ENCODE assay signal across 13 cellular contexts in the genomic region with DNA sequence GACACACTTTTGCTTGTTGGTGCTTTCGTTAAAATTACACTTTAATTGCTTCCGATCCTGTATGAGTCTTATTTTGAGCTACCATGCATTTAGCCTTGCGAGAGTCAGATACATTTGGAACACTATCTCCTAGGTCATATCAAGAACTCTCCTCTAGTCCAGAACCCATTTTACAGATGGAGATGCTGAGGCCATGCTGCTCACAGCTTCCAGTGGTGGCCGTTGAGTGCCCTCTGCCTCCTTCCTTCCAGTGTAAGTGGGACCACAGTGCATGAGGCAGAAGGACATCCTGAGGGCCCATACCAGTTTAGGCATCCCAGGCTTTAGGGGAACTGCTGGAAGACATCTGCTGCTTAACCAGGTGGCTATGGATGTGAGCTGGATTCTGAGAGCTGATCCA. TPM values are rescaled to one million over a fixed set of nuclear protein-coding genes. Genes with fewer than 3 reads are reported as not detected.
DNase-seq lines count a peak whose midpoint lies in the region; FAIRE-seq and TF ChIP-seq lines count a peak whose summit lies in the region.
"Had no signal": no experiment of that assay in that cellular context is flagged by ENCODE, and none has a peak within 500 bp of the region (broad histone marks: within the 10 kb centered on the region; RNA-seq: fewer than 3 reads in every experiment).

No MANE protein-coding gene starts in this region.

- no peak overlapping the region for H3K27ac ChIP-seq in endodermal cell (ENCODE audit: low read depth, low read length)

- peaks cover 32% of the 10 kb centered on the region for H3K27me3 ChIP-seq in endodermal cell (ENCODE audit: control insufficient read depth, insufficient read depth, low read length, poor library complexity, severe bottlenecking)

- no peak for TF ChIP-seq CTCF in endodermal cell (conservative IDR thresholded peaks at IDR 0.05)

- peaks cover 12% of the 10 kb centered on the region for H3K36me3 ChIP-seq in endodermal cell (ENCODE audit: control insufficient read depth, insufficient read depth, low read length)

- H3K9me3 Mint-ChIP-seq in endodermal cell: no peaks in the 10 kb centered on the region
- H3K9me3 Mint-ChIP-seq: CD4-positive, alpha-beta T cell; IgD-negative memory B cell had no signal

- H3K4me3 Mint-ChIP-seq in endodermal cell: no peak overlapping the region
- H3K4me3 Mint-ChIP-seq: CD4-positive, alpha-beta T cell; IgD-negative memory B cell had no signal

- peaks cover 11% of the 10 kb centered on the region for H3K4me1 Mint-ChIP-seq in endodermal cell

- peaks cover 12% of the 10 kb centered on the region for H3K36me3 Mint-ChIP-seq in endodermal cell (ENCODE audit: low read depth)

- no peak overlapping the region for H3K27ac Mint-ChIP-seq in endodermal cell
- H3K27ac Mint-ChIP-seq: CD4-positive, alpha-beta T cell had no signal

- no peaks in the 10 kb centered on the region for H3K4me1 ChIP-seq in endodermal cell (ENCODE audit: control insufficient read depth, insufficient read depth, low read length)

- H3K27me3 Mint-ChIP-seq in endodermal cell (ENCODE audit: insufficient read depth): peaks cover 35% of the 10 kb centered on the region
- H3K27me3 Mint-ChIP-seq: CD4-positive, alpha-beta T cell; IgD-negative memory B cell had no signal

- DNase-seq in D341Med (ENCODE audit: low spot score) (peak; percentile 2), endodermal cell (peak; percentile 13), GM19239 (ENCODE audit: insufficient read length, low spot score) (no peak), retina (no peak)
- peak; percentile 35 for DNase-seq in activated CD8-positive, alpha-beta memory T cell treated with anti-CD3 and anti-CD28 coated beads, Interleukin-2, amount 50 U/mL, for 48 hours
- DNase-seq: AML-193; CD4-positive, alpha-beta T cell; DMS79; NCI-H2081 treated with DMSO at 0.1 percent for 48 hours; SIG-M5 had no signal

- no peaks in the 10 kb centered on the region for H3K9me3 ChIP-seq in endodermal cell (ENCODE audit: control insufficient read depth, low read length)

- no peak for FAIRE-seq in GM19239 (lab: Jason Lieb, UNC)
- FAIRE-seq: GM12878, GM18507 had no signal

- H3K9ac ChIP-seq in endodermal cell (ENCODE audit: extremely low read depth, low read length, poor library complexity, severe bottlenecking): no peak overlapping the region

- no peak overlapping the region for H3K4me3 ChIP-seq in endodermal cell (ENCODE audit: low read length)
- H3K4me3 ChIP-seq: GM12878 had no signal

- WGBS in endodermal cell (ENCODE audit: insufficient coverage in 1 of 2, insufficient read length in 1 of 2), 2 experiments: 91 to 92% methylated on average over 4 of the region's 4 CpGs

RNA-seq across cellular contexts. Expression of a gene that starts 6.9 kb away (rescaled TPM):
- total RNA-seq in endodermal cell: 1 to 10 TPM; 1.2 to 1.3 TPM
- polyA plus RNA-seq in endodermal cell (2013, experiment 1 of 2): 0.21 TPM
- not detected for polyA plus RNA-seq in endodermal cell (2013, experiment 2 of 2)

RNA-seq across cellular contexts. Expression of a gene that starts 16.8 kb away (rescaled TPM):
- 10 to 100 TPM; 19.6 to 25.2 TPM for total RNA-seq in endodermal cell
- polyA plus RNA-seq in endodermal cell (2013, experiment 1 of 2): 14.6 TPM
- 14.7 TPM for polyA plus RNA-seq in endodermal cell (2013, experiment 2 of 2)

RNA-seq across cellular contexts. Expression of a gene that starts 22.9 kb away (rescaled TPM):
- total RNA-seq in endodermal cell: 10 to 100 TPM; 49.0 to 56.7 TPM
- polyA plus RNA-seq in endodermal cell (2013, experiment 1 of 2): 44.7 TPM
- polyA plus RNA-seq in endodermal cell (2013, experiment 2 of 2): 40.8 TPM

RNA-seq across cellular contexts. Expression of a gene that starts 59.0 kb away (rescaled TPM):
- under 1 TPM in 1 of 2 donors, not detected in 1; 0.13 TPM for total RNA-seq in endodermal cell
- not detected for polyA plus RNA-seq in endodermal cell (2013, experiment 1 of 2)
- polyA plus RNA-seq in endodermal cell (2013, experiment 2 of 2): not detected
- total RNA-seq: CD4-positive, alpha-beta T cell had no signal
- polyA plus RNA-seq: IgD-negative memory B cell had no signal

Comparison
In these comparisons a context has a peak if more than half of its experiments do, and no peak if none do; other contexts are left out.
1. DNase-seq: peak in D341Med (single experiment), activated CD8-positive, alpha-beta memory T cell treated with anti-CD3 and anti-CD28 coated beads, Interleukin-2, amount 50 U/mL, for 48 hours (single experiment) and endodermal cell (single experiment); none in GM19239 (single experiment) and retina (single experiment).